In genomic region chr1:43557744-43558245, GRCh38 we compare ENCODE assay signal across 12 cellular contexts. TPM values are rescaled to one million over a fixed set of nuclear protein-coding genes. Genes with fewer than 3 reads are reported as not detected.
DNase-seq lines count a peak whose midpoint lies in the region; ATAC-seq, FAIRE-seq and TF ChIP-seq lines count a peak whose summit lies in the region.
"Had no signal": no experiment of that assay in that cellular context is flagged by ENCODE, and none has a peak within 500 bp of the region (broad histone marks: within the 10 kb centered on the region; RNA-seq: fewer than 3 reads in every experiment).

No MANE protein-coding gene starts in this region.

- H2AK5ac ChIP-seq in IMR-90 (ENCODE audit: low read depth, low read length): peak overlapping the region; percentile 20

- H3K4me1 Mint-ChIP-seq in astrocyte (ENCODE audit: low read depth, unreplicated experiment): peaks cover 10% of the 10 kb centered on the region

- H3K4me2 ChIP-seq in IMR-90 (ENCODE audit: low read depth, low read length) (no peak overlapping the region; the same call in 1 of the 2 replicates), astrocyte (ENCODE audit: low read length) (peak overlapping the region; percentile 77)
- H3K4me2 ChIP-seq: KMS-11 had no signal

- H3K4me3 ChIP-seq in IMR-90 (ENCODE audit: insufficient read depth, low read depth, low read length): no peak overlapping the region
- no peak overlapping the region for H3K4me3 ChIP-seq in astrocyte (ENCODE audit: insufficient read depth, low read depth, low read length)
- H3K4me3 ChIP-seq in suprapubic skin: peak overlapping the region; percentile 13

- POLR2A ChIA-PET in IMR-90 (lab: Charles Lee; ENCODE audit: unreplicated experiment): no interaction called here

- peaks cover 33% of the 10 kb centered on the region for H3K9me1 ChIP-seq in IMR-90 (ENCODE audit: insufficient read depth, low read length)

- H3K36me3 ChIP-seq in IMR-90 (ENCODE audit: control insufficient read depth, insufficient read depth, low read length): peaks cover 18% of the 10 kb centered on the region; the same call in 1 of the 2 replicates
- H3K36me3 ChIP-seq in astrocyte (ENCODE audit: insufficient read depth, low read length): peaks cover 8% of the 10 kb centered on the region
- peaks cover 19% of the 10 kb centered on the region for H3K36me3 ChIP-seq in suprapubic skin

- no TSS peak for BruUV-seq in IMR-90 (replicated peaks; lab: Mats Ljungman, UMichigan)

- no peak for TF ChIP-seq EP300 in suprapubic skin (IDR thresholded peaks at IDR 0.05)

- no peak for TF ChIP-seq POLR2A in IMR-90 (IDR thresholded peaks at IDR 0.05; ENCODE audit: low read depth, low read length)
- TF ChIP-seq POLR2A in suprapubic skin (IDR thresholded peaks at IDR 0.05): no peak

- H3K4ac ChIP-seq in IMR-90 (ENCODE audit: low read depth, low read length): peak overlapping the region; percentile 45

- no peak overlapping the region for H3K4me3 Mint-ChIP-seq in astrocyte (ENCODE audit: unreplicated experiment)

- peaks cover 12% of the 10 kb centered on the region for H3K4me1 ChIP-seq in IMR-90 (ENCODE audit: control insufficient read depth, insufficient read depth, low read length)
- peaks cover 15% of the 10 kb centered on the region for H3K4me1 ChIP-seq in astrocyte (ENCODE audit: insufficient read depth, low read length)
- H3K4me1 ChIP-seq in suprapubic skin: peaks cover 42% of the 10 kb centered on the region

- H3K56ac ChIP-seq in IMR-90 (ENCODE audit: extremely low read depth, insufficient read depth, low read length): no peak overlapping the region; the same call in 1 of the 2 replicates

- peak overlapping the region; percentile 88 for H2AFZ ChIP-seq in IMR-90 (replicated peaks; ENCODE audit: low read length, poor library complexity)
- H2AFZ ChIP-seq in astrocyte (ENCODE audit: low read depth, low read length): peak overlapping the region; percentile 66

- intact Hi-C loops in IMR-90 (cut with micrococcal nuclease): no loop called here

- DNase-seq in IMR-90 (no peak), astrocyte (ENCODE audit: low read depth) (peak; percentile 11), suprapubic skin (ENCODE audit: low spot score in 2 of 2) (no peak), AG20443 (ENCODE audit: low spot score) (no peak), NAMALWA (ENCODE audit: low spot score) (no peak), NCI-H2081 treated with DMSO at 0.1 percent for 48 hours (lab: John Stamatoyannopoulos, UW) (no peak)
- no peak for DNase-seq in activated CD4-positive, alpha-beta T cell treated with anti-CD3 and anti-CD28 coated beads for 1 hour
- DNase-seq: activated CD4-positive, CD25-positive, alpha-beta regulatory T cell; stimulated activated CD4-positive, alpha-beta T cell treated with anti-CD3 and anti-CD28 coated beads, Interleukin-15, amount 100 ng/mL, for 24 hours had no signal

- CTCF ChIA-PET in IMR-90 (lab: Yijun Ruan, JAX): interaction anchor here (0.6 kb wide), 1 partner anchor 454 kb away, joined by 3 read pairs; no protein-coding TSS in a partner anchor

- H3K79me2 ChIP-seq in astrocyte (ENCODE audit: insufficient read depth, low read length): peaks cover 17% of the 10 kb centered on the region

- H3K36me3 Mint-ChIP-seq in astrocyte (ENCODE audit: low read depth, unreplicated experiment): peaks cover 31% of the 10 kb centered on the region

- H4K20me1 ChIP-seq in IMR-90 (ENCODE audit: insufficient read depth, low read length): peaks cover 43% of the 10 kb centered on the region
- peaks cover 46% of the 10 kb centered on the region for H4K20me1 ChIP-seq in astrocyte (ENCODE audit: insufficient read depth, low read length)

- FAIRE-seq in astrocyte (lab: Jason Lieb, UNC): no peak
- FAIRE-seq: endothelial cell of umbilical vein had no signal

- in situ Hi-C loops in IMR-90 (cut with MboI; ENCODE audit: low sequenced_read_pairs): no loop called here

- TF ChIP-seq RAD21 in IMR-90 (IDR thresholded peaks at IDR 0.05; ENCODE audit: low read length): no peak

- 0 out of 2 replicates have a peak overlapping the region, but pooled peaks have one; percentile 32 for H2BK20ac ChIP-seq in IMR-90 (ENCODE audit: low read depth, low read length)

- dilution Hi-C loops in IMR-90 (cut with HindIII; ENCODE audit: low sequenced_read_pairs, unreplicated experiment): no loop called here

- no peaks in the 10 kb centered on the region for H3K9me3 ChIP-seq in IMR-90 (ENCODE audit: control insufficient read depth, insufficient read depth, low read length)
- no peaks in the 10 kb centered on the region for H3K9me3 ChIP-seq in astrocyte (ENCODE audit: insufficient read depth, low read depth, low read length)
- H3K9me3 ChIP-seq in suprapubic skin: no peaks in the 10 kb centered on the region

- TF ChIP-seq CTCF in IMR-90 (conservative IDR thresholded peaks at IDR 0.05; ENCODE audit: low read depth, low read length) (no peak), astrocyte (IDR thresholded peaks at IDR 0.05; ENCODE audit: insufficient read depth, low read depth, low read length) (no peak), suprapubic skin (IDR thresholded peaks at IDR 0.05) (no peak)

- peak overlapping the region; percentile 15; the same call in 1 of the 2 replicates for H4K91ac ChIP-seq in IMR-90 (ENCODE audit: insufficient read depth, low read depth, low read length)

- no peak overlapping the region for H3K23ac ChIP-seq in IMR-90 (ENCODE audit: low read depth, low read length)

- no peaks in the 10 kb centered on the region for H3K27me3 Mint-ChIP-seq in astrocyte (ENCODE audit: low read depth, unreplicated experiment)

- no peak overlapping the region for H3K27ac Mint-ChIP-seq in astrocyte (ENCODE audit: unreplicated experiment)

- peak overlapping the region; percentile 59 for H2BK5ac ChIP-seq in IMR-90 (ENCODE audit: low read depth, low read length, poor library complexity, severe bottlenecking)

- H4K8ac ChIP-seq in IMR-90 (ENCODE audit: low read depth in 2 of 2, low read length in 2 of 2): 0 out of 4 replicates have a peak overlapping the region, but pooled peaks of 1 of the 2 experiments have one; percentile 62

- H3K9me3 Mint-ChIP-seq in astrocyte (ENCODE audit: unreplicated experiment): peaks cover 2% of the 10 kb centered on the region

- H3K27ac ChIP-seq in IMR-90 (ENCODE audit: insufficient read depth, low read length): 0 out of 2 replicates have a peak overlapping the region, but pooled peaks have one; percentile 14
- peak overlapping the region; percentile 12 for H3K27ac ChIP-seq in astrocyte (ENCODE audit: low read depth, low read length)
- peak overlapping the region; percentile 57 for H3K27ac ChIP-seq in layer of hippocampus (ENCODE audit: low read depth, low read length)
- peak overlapping the region; percentile 67 for H3K27ac ChIP-seq in suprapubic skin
- H3K27ac ChIP-seq: KMS-11 had no signal

- 0 out of 2 replicates have a peak overlapping the region, but pooled peaks have one; percentile 30 for H2BK120ac ChIP-seq in IMR-90 (ENCODE audit: low read depth, low read length)

- H3K9ac ChIP-seq in IMR-90 (ENCODE audit: low read depth, low read length) (no peak overlapping the region), astrocyte (ENCODE audit: low read length) (no peak overlapping the region)
- H3K9ac ChIP-seq: KMS-11 had no signal

- H3K79me1 ChIP-seq in IMR-90 (ENCODE audit: low read depth in 1 of 2, low read length in 2 of 2): peaks cover 27 to 67% of the 10 kb centered on the region in 2 experiments

- H3K18ac ChIP-seq in IMR-90 (ENCODE audit: low read depth, low read length): no peak overlapping the region

- 40% methylated on average over 1 of the region's 9 CpGs; no CpG with 5 or more reads in 1 of the 2 experiments for WGBS in IMR-90 (ENCODE audit: extremely low coverage in 2 of 2, insufficient read length in 1 of 2), 2 experiments
- 37% methylated on average over 2 of the region's 9 CpGs for WGBS in suprapubic skin

- H2BK15ac ChIP-seq in IMR-90 (ENCODE audit: low read depth, low read length): no peak overlapping the region

- peak; percentile 50 for ATAC-seq in IMR-90 (ENCODE audit: low read depth)

- peak overlapping the region; percentile 7; the same call in 1 of the 2 replicates for H3K14ac ChIP-seq in IMR-90 (replicated peaks; ENCODE audit: low read depth, low read length)

- H3K27me3 ChIP-seq in IMR-90 (ENCODE audit: control insufficient read depth, insufficient read depth, low read length) (no peaks in the 10 kb centered on the region), astrocyte (ENCODE audit: insufficient read depth, low read length) (no peaks in the 10 kb centered on the region), layer of hippocampus (ENCODE audit: control insufficient read depth, insufficient read depth, low read length) (no peaks in the 10 kb centered on the region), suprapubic skin (no peaks in the 10 kb centered on the region)

- H2AK9ac ChIP-seq in IMR-90 (replicated peaks; ENCODE audit: low read depth, low read length, poor library complexity): peak overlapping the region; percentile 72

- no peak overlapping the region for H4K5ac ChIP-seq in IMR-90 (ENCODE audit: low read depth, low read length)

TF ChIP-seq in IMR-90, 13 proteins besides CTCF, POLR2A, EP300 and RAD21 (continues in another document):
- TF ChIP-seq FOS (IDR thresholded peaks at IDR 0.05; ENCODE audit: low read depth, low read length): no peak
- no peak for TF ChIP-seq CEBPB (IDR thresholded peaks at IDR 0.05; ENCODE audit: low read depth, low read length)
- TF ChIP-seq RFX5 (IDR thresholded peaks at IDR 0.05; ENCODE audit: low read depth, low read length): no peak
- TF ChIP-seq MAZ (IDR thresholded peaks at IDR 0.05; ENCODE audit: borderline replicate concordance, low read depth, low read length): no peak
- no peak for TF ChIP-seq ELK1 (IDR thresholded peaks at IDR 0.05; ENCODE audit: borderline replicate concordance, low read depth, low read length)
- TF ChIP-seq BHLHE40 (IDR thresholded peaks at IDR 0.05; ENCODE audit: low read depth, low read length): no peak

RNA-seq across cellular contexts. Expression of gene PTPRF, which starts 27.1 kb away (rescaled TPM):
- total RNA-seq in IMR-90 (2012; rRNA removed): 25.8 and 27.8 TPM in 2 replicates
- 92.3 and 103 TPM in 2 replicates for polyA plus RNA-seq in IMR-90 (2012; rRNA removed)
- 46.4 and 102 TPM in 2 replicates for polyA plus RNA-seq in IMR-90 (2012; cell fraction: cytosol; rRNA removed)
- polyA plus RNA-seq in IMR-90 (2012; cell fraction: nucleus; rRNA removed; ENCODE audit: low replicate concordance): 122 and 210 TPM in 2 replicates
- 231 and 275 TPM in 2 replicates for total RNA-seq in astrocyte
- 100 to 1,000 TPM; 209 to 373 (median 289) TPM for total RNA-seq in suprapubic skin

Comparison
In these comparisons a context has a peak if more than half of its experiments do, and no peak if none do; other contexts are left out.
1. H3K27ac ChIP-seq: peak in every context shown above with its lines; median percentile 67 in suprapubic skin; 57 in layer of hippocampus; 14 in IMR-90; 12 in astrocyte.